ENCODE assay signal across 9 cellular contexts in the genomic region with DNA sequence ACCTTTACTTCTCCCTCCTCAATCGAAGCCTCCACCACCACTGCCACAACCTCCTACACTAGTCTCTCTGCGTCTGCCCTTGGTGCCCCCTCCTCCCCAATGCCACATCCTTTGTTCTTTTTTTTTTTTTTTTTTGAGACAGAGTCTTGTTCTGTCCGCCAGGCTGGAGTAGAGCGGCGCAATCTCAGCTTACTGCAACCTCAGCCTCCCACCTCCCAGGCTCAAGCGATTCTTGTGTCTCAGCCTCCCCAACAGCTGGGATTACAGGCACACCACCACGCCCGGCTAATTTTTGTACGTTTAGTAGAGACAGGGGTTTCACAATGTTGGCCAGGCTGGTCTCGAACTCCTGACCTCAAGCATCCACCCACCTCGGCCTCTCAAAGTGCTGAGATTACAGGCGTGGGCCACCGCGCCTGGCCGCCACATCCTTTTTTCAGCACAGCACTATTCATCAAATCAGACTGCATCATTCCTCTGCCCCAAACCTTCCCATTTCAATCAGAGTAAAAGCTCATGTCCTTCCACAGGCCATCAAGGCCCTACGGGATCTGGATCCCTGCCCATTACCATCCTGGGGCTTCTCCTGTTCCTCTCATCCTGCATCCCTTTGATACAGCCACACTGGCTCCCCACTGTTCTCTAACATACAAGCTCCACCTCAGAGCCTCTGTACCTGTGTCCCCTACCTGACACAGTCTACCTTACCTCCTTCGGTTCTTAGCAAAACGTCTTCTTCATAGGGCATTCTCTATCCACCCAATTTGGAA. TPM values are rescaled to one million over a fixed set of nuclear protein-coding genes. Genes with fewer than 3 reads are reported as not detected.
DNase-seq lines count a peak whose midpoint lies in the region; ATAC-seq lines count a peak whose summit lies in the region.
"Had no signal": no experiment of that assay in that cellular context is flagged by ENCODE, and none has a peak within 500 bp of the region (broad histone marks: within the 10 kb centered on the region; RNA-seq: fewer than 3 reads in every experiment).

No MANE protein-coding gene starts in this region.

- H3K36me3 ChIP-seq in H7 (replicated peaks; ENCODE audit: control insufficient read depth, insufficient read depth, low read length) = peaks cover 9% of the 10 kb centered on the region

- no peaks in the 10 kb centered on the region for H3K27me3 ChIP-seq in H7 (ENCODE audit: control insufficient read depth, insufficient read depth, low read length)

- DNase-seq in H7 = peak; percentile 60
- peak in 4 of 5 experiments; percentile 2 to 88 (median 20) for DNase-seq in T-helper 2 cell
- peak; percentile 7 for DNase-seq in epidermal melanocyte (ENCODE audit: insufficient read length, low spot score)
- peak; percentile 7 for DNase-seq in stimulated activated CD4-positive, alpha-beta T cell treated with anti-CD3 and anti-CD28 coated beads, Interleukin-4, amount 100 ng/mL, for 1 hour
- no peak for DNase-seq in NAMALWA (ENCODE audit: low spot score)
- no peak for DNase-seq in GDM1 (lab: John Stamatoyannopoulos, UW)
- no peak for DNase-seq in NCI-H526 treated with DMSO at 0.1 percent for 48 hours (lab: John Stamatoyannopoulos, UW)
- DNase-seq: OCI-M1 had no signal

- no peak overlapping the region; the same call in 1 of the 2 replicates for H3K4me3 ChIP-seq in H7 (ENCODE audit: insufficient read depth, low read depth, low read length)

- no peak for ATAC-seq in HG02763 (IDR thresholded peaks at IDR 0.05; ENCODE audit: unreplicated experiment)

RNA-seq across cellular contexts. Expression of gene KLHL11, which starts 2.0 kb away (rescaled TPM):
- 14.7 and 18.1 TPM in 2 replicates for total RNA-seq in H7 (2014; rRNA removed; shearing (Covaris generic))

RNA-seq across cellular contexts. Expression of gene KLHL10, which starts 25.6 kb away (rescaled TPM):
- total RNA-seq in H7 (2014; rRNA removed; shearing (Covaris generic)) = 0.10 and 1.1 TPM in 2 replicates

RNA-seq across cellular contexts. Expression of gene NT5C3B, which starts 27.2 kb away (rescaled TPM):
- total RNA-seq in H7 (2014; rRNA removed; shearing (Covaris generic)) = 62.2 and 77.1 TPM in 2 replicates

RNA-seq across cellular contexts. Expression of gene FKBP10, which starts 50.5 kb away (rescaled TPM):
- total RNA-seq in H7 (2014; rRNA removed; shearing (Covaris generic)) = 206 and 213 TPM in 2 replicates

RNA-seq across cellular contexts. Expression of gene P3H4, which starts 51.5 kb away (rescaled TPM):
- 34.7 and 44.6 TPM in 2 replicates for total RNA-seq in H7 (2014; rRNA removed; shearing (Covaris generic))

Comparison
In these comparisons a context has a peak if more than half of its experiments do, and no peak if none do; other contexts are left out.
1. DNase-seq: peak in H7 (single experiment), T-helper 2 cell (4 of 5), epidermal melanocyte (single experiment) and stimulated activated CD4-positive, alpha-beta T cell treated with anti-CD3 and anti-CD28 coated beads, Interleukin-4, amount 100 ng/mL, for 1 hour (single experiment); none in NAMALWA (single experiment), GDM1 (single experiment) and NCI-H526 treated with DMSO at 0.1 percent for 48 hours (single experiment).